In genomic region chr21:41593051-41593783, GRCh38 we compare ENCODE assay signal across 22 cellular contexts.
DNase-seq lines count a peak whose midpoint lies in the region; ATAC-seq and TF ChIP-seq lines count a peak whose summit lies in the region.
"Had no signal": no experiment of that assay in that cellular context is flagged by ENCODE, and none has a peak within 500 bp of the region (broad histone marks: within the 10 kb centered on the region; RNA-seq: fewer than 3 reads in every experiment).

No MANE protein-coding gene starts in this region.

- POLR2A ChIA-PET in Caco-2 (lab: Charles Lee): no interaction called here

- H3K36me3 Mint-ChIP-seq in Caco-2 (ENCODE audit: insufficient read depth, unreplicated experiment): peaks cover 7% of the 10 kb centered on the region
- H3K36me3 Mint-ChIP-seq: CD14-positive monocyte had no signal

- H3K27me3 ChIP-seq in Caco-2 (replicated peaks; ENCODE audit: control insufficient read depth, insufficient read depth, low read length) (no peaks in the 10 kb centered on the region), Peyer's patch (no peaks in the 10 kb centered on the region)
- H3K27me3 ChIP-seq: SJSA1 had no signal

- H3K36me3 ChIP-seq in Caco-2 (ENCODE audit: control insufficient read depth, insufficient read depth, low read length) (no peaks in the 10 kb centered on the region), Peyer's patch (no peaks in the 10 kb centered on the region)
- H3K36me3 ChIP-seq: MG63, SJSA1, tibial nerve had no signal

- intact Hi-C loops in Caco-2 (cut with micrococcal nuclease; ENCODE audit: unreplicated experiment): loop anchor here (1.0 to 5.0 kb wide), 6 partner anchors 10 to 271 kb away; no protein-coding TSS in a partner anchor
- intact Hi-C loops in sciatic nerve (cut with DNase I): no loop called here
- intact Hi-C loops in posterior vena cava (cut with DNase I): no loop called here

- no peaks in the 10 kb centered on the region for H3K9me3 Mint-ChIP-seq in Caco-2 (ENCODE audit: unreplicated experiment)
- H3K9me3 Mint-ChIP-seq: dendritic cell treated with granulocyte-macrophage colony-stimulating factor and Interleukin-4, amounts not matched to agents 40 ng/mL and 50 ng/mL, for 4 days had no signal

- peak overlapping the region; percentile 15 for H3K4me3 Mint-ChIP-seq in Caco-2 (ENCODE audit: unreplicated experiment)
- H3K4me3 Mint-ChIP-seq: activated T-cell treated with anti-CD3 and anti-CD28 coated beads, Interleukin-2, amount 50 U/mL, for 72 hours; CD14-positive monocyte; dendritic cell treated with granulocyte-macrophage colony-stimulating factor and Interleukin-4, amounts not matched to agents 40 ng/mL and 50 ng/mL, for 4 days had no signal

- H3K9me3 ChIP-seq in Caco-2 (peaks cover 2% of the 10 kb centered on the region; the same call in 1 of the 2 replicates), Peyer's patch (no peaks in the 10 kb centered on the region)
- H3K9me3 ChIP-seq: MG63, SJSA1 had no signal

- CTCF ChIA-PET in Caco-2 (lab: Charles Lee): interaction anchor here (1.0 to 1.1 kb wide), 2 partner anchors 19 to 223 kb away, joined by 4 to 8 read pairs; no protein-coding TSS in a partner anchor

- peaks cover 39% of the 10 kb centered on the region for H3K4me1 Mint-ChIP-seq in Caco-2 (ENCODE audit: low read depth, unreplicated experiment)

- ATAC-seq in left lobe of liver: no peak
- ATAC-seq in sciatic nerve: no peak
- no peak for ATAC-seq in GM18520 (IDR thresholded peaks at IDR 0.05; ENCODE audit: unreplicated experiment)
- ATAC-seq: activated T-cell treated with anti-CD3 and anti-CD28 coated beads, Interleukin-2, amount 50 U/mL, for 72 hours; left ventricle myocardium superior; stimulated activated naive CD8-positive, alpha-beta T cell treated with anti-CD3 and anti-CD28 coated beads, Interleukin-15, Interleukin-2, amounts not matched to agents 100 U/mL and 50 U/mL, for 24 hours had no signal

- no peak for TF ChIP-seq CTCF in Caco-2 (IDR thresholded peaks at IDR 0.05; ENCODE audit: insufficient read depth in 1 of 2, low read depth in 1 of 2, low read length in 1 of 2, severe bottlenecking in 1 of 2, unreplicated experiment in 1 of 2)
- peak in 1 of 6 experiments; percentile 3 for TF ChIP-seq CTCF in Peyer's patch (IDR thresholded peaks at IDR 0.05)

- H3K4me3 ChIP-seq in Caco-2 (ENCODE audit: low read depth, low read length) (no peak overlapping the region), Peyer's patch (peak overlapping the region in 2 of 4 donors; percentile 3 to 11)
- H3K4me3 ChIP-seq: MG63, SJSA1, tibial nerve had no signal

- H3K4me1 ChIP-seq in Caco-2 (peaks cover 47% of the 10 kb centered on the region), Peyer's patch (peaks cover 0 to 15% (median 4%) of the 10 kb centered on the region in 4 donors)
- H3K4me1 ChIP-seq: SJSA1, tibial nerve had no signal

- H3K27me3 Mint-ChIP-seq in Caco-2 (ENCODE audit: insufficient read depth, unreplicated experiment): no peaks in the 10 kb centered on the region

- BruUV-seq in Caco-2 (replicated peaks; lab: Mats Ljungman, UMichigan): TSS peak; percentile 49

- no peak for TF ChIP-seq POLR2A in Peyer's patch (IDR thresholded peaks at IDR 0.05)

- peak overlapping the region; percentile 93 for H3K27ac Mint-ChIP-seq in Caco-2 (ENCODE audit: unreplicated experiment)
- H3K27ac Mint-ChIP-seq: activated T-cell treated with anti-CD3 and anti-CD28 coated beads, Interleukin-2, amount 50 U/mL, for 72 hours; dendritic cell treated with granulocyte-macrophage colony-stimulating factor and Interleukin-4, amounts not matched to agents 40 ng/mL and 50 ng/mL, for 4 days had no signal

- DNase-seq in Caco-2 (peak; percentile 84 to 85), Peyer's patch (peak in 2 of 3 donors; percentile 56 to 72), left lobe of liver (ENCODE audit: low spot score) (peak; percentile 16), sciatic nerve (ENCODE audit: low spot score) (peak; percentile 10), posterior vena cava (ENCODE audit: low spot score) (no peak), EL (no peak), AG08396 (ENCODE audit: low spot score) (no peak)
- DNase-seq: activated naive CD4-positive, alpha-beta T cell treated with anti-CD3 and anti-CD28 coated beads, Interleukin-2, amount 50 U/mL, for 16 hours; activated T-cell treated with anti-CD3 and anti-CD28 coated beads, Interleukin-2, amount 50 U/mL, for 72 hours; GF-D8; left ventricle myocardium superior; MG63; NCI-H1417 treated with DMSO at 0.1 percent for 48 hours; NCI-H774; OCI-M1; stimulated activated CD4-positive, alpha-beta T cell treated with anti-CD3 and anti-CD28 coated beads, Interleukin-2, amount 100 ng/mL, for 48 hours; stimulated activated naive CD8-positive, alpha-beta T cell treated with anti-CD3 and anti-CD28 coated beads, Interleukin-15, Interleukin-2, amounts not matched to agents 100 U/mL and 50 U/mL, for 24 hours had no signal

- peak overlapping the region in 3 of 4 donors; percentile 31 to 86 (median 74) for H3K27ac ChIP-seq in Peyer's patch
- H3K27ac ChIP-seq: SJSA1, tibial nerve had no signal

Comparison
In these comparisons a context has a peak if more than half of its experiments do, and no peak if none do; other contexts are left out.
1. DNase-seq: peak in Caco-2 (2 of 2), Peyer's patch (2 of 3), left lobe of liver (single experiment) and sciatic nerve (single experiment); none in posterior vena cava (single experiment), EL (single experiment) and AG08396 (single experiment).